In the genomic region with DNA sequence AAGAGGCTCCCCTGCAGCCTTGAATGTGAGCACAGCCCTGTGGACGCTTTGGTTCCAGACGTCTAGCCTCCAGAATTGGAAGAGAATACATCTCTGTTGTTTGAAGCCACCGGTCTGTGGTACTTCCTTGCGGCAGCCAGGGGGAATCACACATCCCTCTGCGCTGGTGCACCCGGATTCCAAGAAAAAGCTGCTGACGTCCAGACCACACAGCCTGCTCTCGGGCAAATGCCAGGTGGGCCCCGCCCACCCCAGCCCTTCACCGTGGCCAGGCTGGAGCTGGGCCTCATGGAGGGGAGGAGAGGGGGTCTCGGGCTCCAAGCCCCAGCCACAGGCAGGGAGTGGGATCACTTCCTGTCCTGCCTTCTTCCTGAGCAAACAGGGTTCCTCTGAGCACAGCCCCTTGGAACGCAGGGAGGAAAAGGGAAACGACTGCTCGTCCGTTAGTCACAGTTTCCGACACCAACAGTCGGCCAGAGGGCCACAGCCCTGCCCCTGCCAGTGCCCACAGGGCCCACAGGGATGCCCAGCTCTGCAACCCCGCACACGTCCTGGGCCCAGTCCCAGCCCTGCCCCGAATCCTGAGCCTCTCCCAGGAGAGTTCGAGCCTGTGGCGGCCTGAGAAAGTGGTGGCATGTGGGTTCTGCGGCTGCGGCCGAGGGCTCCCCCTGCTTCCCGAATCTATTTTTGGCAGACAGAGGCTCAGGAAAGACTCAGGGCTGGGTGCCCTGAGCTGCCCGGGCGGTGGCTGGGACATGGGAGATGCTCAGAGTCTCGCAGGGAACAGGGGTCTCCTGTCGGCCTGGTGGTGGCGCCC, we compare ENCODE assay signal across 8 cellular contexts.
DNase-seq lines count a peak whose midpoint lies in the region; ATAC-seq and TF ChIP-seq lines count a peak whose summit lies in the region.

No MANE protein-coding gene starts in this region.

- H3K4me3 ChIP-seq in duodenal mucosa (ENCODE audit: low read depth in 1 of 2, low read length in 2 of 2) (no peak overlapping the region), uterus (no peak overlapping the region)
- H3K4me3 ChIP-seq in CD8-positive, alpha-beta memory T cell (ENCODE audit: low read length) = no peak overlapping the region

- H3K9me3 Mint-ChIP-seq in CD8-positive, alpha-beta memory T cell = no peaks in the 10 kb centered on the region

- CTCF ChIA-PET in CD8-positive, alpha-beta memory T cell (lab: Charles Lee) = no interaction called here

- peak; percentile 38 to 55 for DNase-seq in NOMO-1 (lab: John Stamatoyannopoulos, UW; ENCODE audit: unreplicated experiment in 2 of 2)
- peak; percentile 60 for DNase-seq in mucosa of gallbladder (ENCODE audit: low spot score)
- DNase-seq in uterus = peak; percentile 81 to 83
- DNase-seq in NCI-H1436 (lab: John Stamatoyannopoulos, UW) = no peak
- DNase-seq in CD8-positive, alpha-beta memory T cell = no peak

- H3K27me3 Mint-ChIP-seq in CD8-positive, alpha-beta memory T cell = no peaks in the 10 kb centered on the region

- H3K4me1 ChIP-seq in duodenal mucosa (ENCODE audit: control insufficient read depth in 1 of 2, insufficient read depth in 2 of 2, low read length in 2 of 2) = peaks cover 27 to 33% of the 10 kb centered on the region in 2 donors
- H3K4me1 ChIP-seq in uterus = peaks cover 35% of the 10 kb centered on the region in 2 donors
- no peaks in the 10 kb centered on the region for H3K4me1 ChIP-seq in CD8-positive, alpha-beta memory T cell (ENCODE audit: insufficient read depth, low read length)

- intact Hi-C loops in uterus (cut with DNase I; ENCODE audit: low total_unique reads) = loop anchor here (10.0 kb wide), 1 partner anchor 385 kb away; no protein-coding TSS in a partner anchor

- TF ChIP-seq CTCF in uterus (IDR thresholded peaks at IDR 0.05) = peak; percentile 58 to 77 (median 69)

- H3K4me3 Mint-ChIP-seq in CD8-positive, alpha-beta memory T cell = no peak overlapping the region

- POLR2A ChIA-PET in CD8-positive, alpha-beta memory T cell (lab: Charles Lee) = no interaction called here

- H3K27me3 ChIP-seq in duodenal mucosa (ENCODE audit: control insufficient read depth in 1 of 2, insufficient read depth in 2 of 2, low read length in 2 of 2) = no peaks in the 10 kb centered on the region
- no peaks in the 10 kb centered on the region for H3K27me3 ChIP-seq in uterus
- no peaks in the 10 kb centered on the region for H3K27me3 ChIP-seq in CD8-positive, alpha-beta memory T cell (ENCODE audit: insufficient read depth, low read length, poor library complexity, severe bottlenecking)

- no peak overlapping the region for H3K9ac ChIP-seq in duodenal mucosa (ENCODE audit: low read depth in 1 of 2, low read length in 2 of 2)

- peaks cover 0 to 76% (median 4%) of the 10 kb centered on the region in 3 donors for H3K36me3 Mint-ChIP-seq in CD8-positive, alpha-beta memory T cell

- peak overlapping the region in 1 of 8 donors; percentile 11 for H3K27ac Mint-ChIP-seq in CD8-positive, alpha-beta memory T cell

- H3K4me1 Mint-ChIP-seq in CD8-positive, alpha-beta memory T cell = peaks cover 0 to 4% (median 4%) of the 10 kb centered on the region in 3 donors

- peak overlapping the region; percentile 74 for H3K27ac ChIP-seq in duodenal mucosa (ENCODE audit: low read depth, low read length)
- peak overlapping the region; percentile 87 for H3K27ac ChIP-seq in uterus
- H3K27ac ChIP-seq in CD8-positive, alpha-beta memory T cell (ENCODE audit: low read depth, low read length) = no peak overlapping the region

- no peaks in the 10 kb centered on the region for H3K9me3 ChIP-seq in duodenal mucosa (ENCODE audit: control insufficient read depth in 1 of 2, low read length in 2 of 2)
- no peaks in the 10 kb centered on the region for H3K9me3 ChIP-seq in uterus
- no peaks in the 10 kb centered on the region for H3K9me3 ChIP-seq in CD8-positive, alpha-beta memory T cell (ENCODE audit: low read length)

- no peak for TF ChIP-seq POLR2A in uterus (IDR thresholded peaks at IDR 0.05)

- H3K36me3 ChIP-seq in duodenal mucosa (ENCODE audit: control insufficient read depth in 1 of 2, insufficient read depth in 2 of 2, low read length in 2 of 2) = peaks cover 27 to 57% of the 10 kb centered on the region in 2 donors
- H3K36me3 ChIP-seq in uterus = no peaks in the 10 kb centered on the region
- no peaks in the 10 kb centered on the region for H3K36me3 ChIP-seq in CD8-positive, alpha-beta memory T cell (ENCODE audit: insufficient read depth, low read length)

- ATAC-seq in HG03432 (IDR thresholded peaks at IDR 0.05; ENCODE audit: unreplicated experiment) (no peak), HG03457 (IDR thresholded peaks at IDR 0.05; ENCODE audit: unreplicated experiment) (no peak)

Comparison
In these comparisons a context has a peak if more than half of its experiments do, and no peak if none do; other contexts are left out.
1. DNase-seq: peak in NOMO-1 (2 of 2), mucosa of gallbladder (single experiment) and uterus (2 of 2); none in NCI-H1436 (single experiment) and CD8-positive, alpha-beta memory T cell (0 of 5).